1 cellular context compared by ENCODE assay signal in genomic region chr15:76931397-76932089, GRCh38.
A peak's percentile ranks its signal among the peaks of the same experiment; 100 is the strongest.
TF ChIP-seq lines count a peak whose summit lies in the region.

Gene RCN2, plus strand, starts transcription at chr15:76931749. Its CDS starts 93 bp downstream, at chr15:76931842.

TF ChIP-seq in HepG2, 621 proteins besides CTCF, POLR2A, EP300 and RAD21 (continued from another document and continues in another):
- TF ChIP-seq, protein P1, sequence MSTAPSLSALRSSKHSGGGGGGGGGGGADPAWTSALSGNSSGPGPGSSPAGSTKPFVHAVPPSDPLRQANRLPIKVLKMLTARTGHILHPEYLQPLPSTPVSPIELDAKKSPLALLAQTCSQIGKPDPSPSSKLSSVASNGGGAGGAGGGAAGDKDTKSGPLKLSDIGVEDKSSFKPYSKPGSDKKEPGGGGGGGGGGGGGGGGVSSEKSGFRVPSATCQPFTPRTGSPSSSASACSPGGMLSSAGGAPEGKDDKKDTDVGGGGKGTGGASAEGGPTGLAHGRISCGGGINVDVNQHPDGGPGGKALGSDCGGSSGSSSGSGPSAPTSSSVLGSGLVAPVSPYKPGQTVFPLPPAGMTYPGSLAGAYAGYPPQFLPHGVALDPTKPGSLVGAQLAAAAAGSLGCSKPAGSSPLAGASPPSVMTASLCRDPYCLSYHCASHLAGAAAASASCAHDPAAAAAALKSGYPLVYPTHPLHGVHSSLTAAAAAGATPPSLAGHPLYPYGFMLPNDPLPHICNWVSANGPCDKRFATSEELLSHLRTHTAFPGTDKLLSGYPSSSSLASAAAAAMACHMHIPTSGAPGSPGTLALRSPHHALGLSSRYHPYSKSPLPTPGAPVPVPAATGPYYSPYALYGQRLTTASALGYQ (CRISPR knock-in tag; IDR thresholded peaks at IDR 0.05), result no peak
- TF ChIP-seq SCMH1 (CRISPR knock-in tag; IDR thresholded peaks at IDR 0.05; ENCODE audit: borderline replicate concordance), result no peak
- no peak for TF ChIP-seq ETV6 (CRISPR knock-in tag; conservative IDR thresholded peaks at IDR 0.05)
- TF ChIP-seq ZNF577 (CRISPR knock-in tag; IDR thresholded peaks at IDR 0.05; ENCODE audit: borderline replicate concordance, low read depth), result no peak
- TF ChIP-seq NR2F1 (CRISPR knock-in tag; IDR thresholded peaks at IDR 0.05), result no peak
- no peak for TF ChIP-seq MAFF (IDR thresholded peaks at IDR 0.05; ENCODE audit: low read depth, low read length)
- TF ChIP-seq CENPT (CRISPR knock-in tag; IDR thresholded peaks at IDR 0.05; ENCODE audit: low read depth), result no peak
- TF ChIP-seq, protein P2, sequence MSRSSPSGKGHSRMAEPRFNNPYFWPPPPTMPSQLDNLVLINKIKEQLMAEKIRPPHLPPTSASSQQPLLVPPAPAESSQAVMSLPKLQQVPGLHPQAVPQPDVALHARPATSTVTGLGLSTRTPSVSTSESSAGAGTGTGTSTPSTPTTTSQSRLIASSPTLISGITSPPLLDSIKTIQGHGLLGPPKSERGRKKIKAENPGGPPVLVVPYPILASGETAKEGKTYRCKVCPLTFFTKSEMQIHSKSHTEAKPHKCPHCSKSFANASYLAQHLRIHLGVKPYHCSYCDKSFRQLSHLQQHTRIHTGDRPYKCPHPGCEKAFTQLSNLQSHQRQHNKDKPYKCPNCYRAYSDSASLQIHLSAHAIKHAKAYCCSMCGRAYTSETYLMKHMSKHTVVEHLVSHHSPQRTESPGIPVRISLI (CRISPR knock-in tag; IDR thresholded peaks at IDR 0.05; ENCODE audit: borderline replicate concordance), result no peak
- peak; percentile 90 for TF ChIP-seq KMT2A (CRISPR knock-in tag; IDR thresholded peaks at IDR 0.05)
- TF ChIP-seq, protein P3, sequence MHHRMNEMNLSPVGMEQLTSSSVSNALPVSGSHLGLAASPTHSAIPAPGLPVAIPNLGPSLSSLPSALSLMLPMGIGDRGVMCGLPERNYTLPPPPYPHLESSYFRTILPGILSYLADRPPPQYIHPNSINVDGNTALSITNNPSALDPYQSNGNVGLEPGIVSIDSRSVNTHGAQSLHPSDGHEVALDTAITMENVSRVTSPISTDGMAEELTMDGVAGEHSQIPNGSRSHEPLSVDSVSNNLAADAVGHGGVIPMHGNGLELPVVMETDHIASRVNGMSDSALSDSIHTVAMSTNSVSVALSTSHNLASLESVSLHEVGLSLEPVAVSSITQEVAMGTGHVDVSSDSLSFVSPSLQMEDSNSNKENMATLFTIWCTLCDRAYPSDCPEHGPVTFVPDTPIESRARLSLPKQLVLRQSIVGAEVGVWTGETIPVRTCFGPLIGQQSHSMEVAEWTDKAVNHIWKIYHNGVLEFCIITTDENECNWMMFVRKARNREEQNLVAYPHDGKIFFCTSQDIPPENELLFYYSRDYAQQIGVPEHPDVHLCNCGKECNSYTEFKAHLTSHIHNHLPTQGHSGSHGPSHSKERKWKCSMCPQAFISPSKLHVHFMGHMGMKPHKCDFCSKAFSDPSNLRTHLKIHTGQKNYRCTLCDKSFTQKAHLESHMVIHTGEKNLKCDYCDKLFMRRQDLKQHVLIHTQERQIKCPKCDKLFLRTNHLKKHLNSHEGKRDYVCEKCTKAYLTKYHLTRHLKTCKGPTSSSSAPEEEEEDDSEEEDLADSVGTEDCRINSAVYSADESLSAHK (CRISPR knock-in tag; IDR thresholded peaks at IDR 0.05; ENCODE audit: borderline replicate concordance), result no peak
- no peak for TF ChIP-seq ZNF432 (CRISPR knock-in tag; IDR thresholded peaks at IDR 0.05; ENCODE audit: borderline replicate concordance)
- no peak for TF ChIP-seq MIXL1 (CRISPR knock-in tag; IDR thresholded peaks at IDR 0.05)
- no peak for TF ChIP-seq ZNF251 (CRISPR knock-in tag; IDR thresholded peaks at IDR 0.05)
- TF ChIP-seq, protein P4, sequence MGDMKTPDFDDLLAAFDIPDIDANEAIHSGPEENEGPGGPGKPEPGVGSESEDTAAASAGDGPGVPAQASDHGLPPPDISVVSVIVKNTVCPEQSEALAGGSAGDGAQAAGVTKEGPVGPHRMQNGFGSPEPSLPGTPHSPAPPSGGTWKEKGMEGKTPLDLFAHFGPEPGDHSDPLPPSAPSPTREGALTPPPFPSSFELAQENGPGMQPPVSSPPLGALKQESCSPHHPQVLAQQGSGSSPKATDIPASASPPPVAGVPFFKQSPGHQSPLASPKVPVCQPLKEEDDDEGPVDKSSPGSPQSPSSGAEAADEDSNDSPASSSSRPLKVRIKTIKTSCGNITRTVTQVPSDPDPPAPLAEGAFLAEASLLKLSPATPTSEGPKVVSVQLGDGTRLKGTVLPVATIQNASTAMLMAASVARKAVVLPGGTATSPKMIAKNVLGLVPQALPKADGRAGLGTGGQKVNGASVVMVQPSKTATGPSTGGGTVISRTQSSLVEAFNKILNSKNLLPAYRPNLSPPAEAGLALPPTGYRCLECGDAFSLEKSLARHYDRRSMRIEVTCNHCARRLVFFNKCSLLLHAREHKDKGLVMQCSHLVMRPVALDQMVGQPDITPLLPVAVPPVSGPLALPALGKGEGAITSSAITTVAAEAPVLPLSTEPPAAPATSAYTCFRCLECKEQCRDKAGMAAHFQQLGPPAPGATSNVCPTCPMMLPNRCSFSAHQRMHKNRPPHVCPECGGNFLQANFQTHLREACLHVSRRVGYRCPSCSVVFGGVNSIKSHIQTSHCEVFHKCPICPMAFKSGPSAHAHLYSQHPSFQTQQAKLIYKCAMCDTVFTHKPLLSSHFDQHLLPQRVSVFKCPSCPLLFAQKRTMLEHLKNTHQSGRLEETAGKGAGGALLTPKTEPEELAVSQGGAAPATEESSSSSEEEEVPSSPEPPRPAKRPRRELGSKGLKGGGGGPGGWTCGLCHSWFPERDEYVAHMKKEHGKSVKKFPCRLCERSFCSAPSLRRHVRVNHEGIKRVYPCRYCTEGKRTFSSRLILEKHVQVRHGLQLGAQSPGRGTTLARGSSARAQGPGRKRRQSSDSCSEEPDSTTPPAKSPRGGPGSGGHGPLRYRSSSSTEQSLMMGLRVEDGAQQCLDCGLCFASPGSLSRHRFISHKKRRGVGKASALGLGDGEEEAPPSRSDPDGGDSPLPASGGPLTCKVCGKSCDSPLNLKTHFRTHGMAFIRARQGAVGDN (CRISPR knock-in tag; IDR thresholded peaks at IDR 0.05), result peak; percentile 75
- 0 out of 2 replicates have a peak, but pooled peaks have one; percentile 28 for TF ChIP-seq MTERF4 (CRISPR knock-in tag; IDR thresholded peaks at IDR 0.05)
- no peak for TF ChIP-seq REPIN1 (CRISPR knock-in tag; IDR thresholded peaks at IDR 0.05; ENCODE audit: borderline replicate concordance, low read depth)
- TF ChIP-seq MAX (IDR thresholded peaks at IDR 0.05), result peak; percentile 74
- no peak for TF ChIP-seq ZNF207 (IDR thresholded peaks at IDR 0.05; ENCODE audit: borderline replicate concordance)
- peak; percentile 75; the same call in 1 of the 2 replicates for TF ChIP-seq ZBTB2 (CRISPR knock-in tag; IDR thresholded peaks at IDR 0.05; ENCODE audit: low read depth)
- TF ChIP-seq ZNF501 (CRISPR knock-in tag; IDR thresholded peaks at IDR 0.05), result no peak
- TF ChIP-seq, protein P5, sequence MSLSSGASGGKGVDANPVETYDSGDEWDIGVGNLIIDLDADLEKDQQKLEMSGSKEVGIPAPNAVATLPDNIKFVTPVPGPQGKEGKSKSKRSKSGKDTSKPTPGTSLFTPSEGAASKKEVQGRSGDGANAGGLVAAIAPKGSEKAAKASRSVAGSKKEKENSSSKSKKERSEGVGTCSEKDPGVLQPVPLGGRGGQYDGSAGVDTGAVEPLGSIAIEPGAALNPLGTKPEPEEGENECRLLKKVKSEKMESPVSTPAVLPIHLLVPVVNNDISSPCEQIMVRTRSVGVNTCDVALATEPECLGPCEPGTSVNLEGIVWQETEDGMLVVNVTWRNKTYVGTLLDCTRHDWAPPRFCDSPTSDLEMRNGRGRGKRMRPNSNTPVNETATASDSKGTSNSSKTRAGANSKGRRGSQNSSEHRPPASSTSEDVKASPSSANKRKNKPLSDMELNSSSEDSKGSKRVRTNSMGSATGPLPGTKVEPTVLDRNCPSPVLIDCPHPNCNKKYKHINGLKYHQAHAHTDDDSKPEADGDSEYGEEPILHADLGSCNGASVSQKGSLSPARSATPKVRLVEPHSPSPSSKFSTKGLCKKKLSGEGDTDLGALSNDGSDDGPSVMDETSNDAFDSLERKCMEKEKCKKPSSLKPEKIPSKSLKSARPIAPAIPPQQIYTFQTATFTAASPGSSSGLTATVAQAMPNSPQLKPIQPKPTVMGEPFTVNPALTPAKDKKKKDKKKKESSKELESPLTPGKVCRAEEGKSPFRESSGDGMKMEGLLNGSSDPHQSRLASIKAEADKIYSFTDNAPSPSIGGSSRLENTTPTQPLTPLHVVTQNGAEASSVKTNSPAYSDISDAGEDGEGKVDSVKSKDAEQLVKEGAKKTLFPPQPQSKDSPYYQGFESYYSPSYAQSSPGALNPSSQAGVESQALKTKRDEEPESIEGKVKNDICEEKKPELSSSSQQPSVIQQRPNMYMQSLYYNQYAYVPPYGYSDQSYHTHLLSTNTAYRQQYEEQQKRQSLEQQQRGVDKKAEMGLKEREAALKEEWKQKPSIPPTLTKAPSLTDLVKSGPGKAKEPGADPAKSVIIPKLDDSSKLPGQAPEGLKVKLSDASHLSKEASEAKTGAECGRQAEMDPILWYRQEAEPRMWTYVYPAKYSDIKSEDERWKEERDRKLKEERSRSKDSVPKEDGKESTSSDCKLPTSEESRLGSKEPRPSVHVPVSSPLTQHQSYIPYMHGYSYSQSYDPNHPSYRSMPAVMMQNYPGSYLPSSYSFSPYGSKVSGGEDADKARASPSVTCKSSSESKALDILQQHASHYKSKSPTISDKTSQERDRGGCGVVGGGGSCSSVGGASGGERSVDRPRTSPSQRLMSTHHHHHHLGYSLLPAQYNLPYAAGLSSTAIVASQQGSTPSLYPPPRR (CRISPR knock-in tag; IDR thresholded peaks at IDR 0.05; ENCODE audit: borderline replicate concordance), result no peak
- no peak for TF ChIP-seq ZNF382 (CRISPR knock-in tag; IDR thresholded peaks at IDR 0.05; ENCODE audit: borderline replicate concordance)
- TF ChIP-seq MED8 (CRISPR knock-in tag; IDR thresholded peaks at IDR 0.05; ENCODE audit: insufficient replicate concordance), result no peak
- no peak for TF ChIP-seq ZNF317 (CRISPR knock-in tag; IDR thresholded peaks at IDR 0.05)
- no peak for TF ChIP-seq ZNF280D (CRISPR knock-in tag; IDR thresholded peaks at IDR 0.05)
- TF ChIP-seq ZNF224 (CRISPR knock-in tag; IDR thresholded peaks at IDR 0.05), result no peak
- no peak for TF ChIP-seq ZNF546 (CRISPR knock-in tag; conservative IDR thresholded peaks at IDR 0.05)
- TF ChIP-seq TGIF2 (CRISPR knock-in tag; IDR thresholded peaks at IDR 0.05), result no peak
- TF ChIP-seq CREM (IDR thresholded peaks at IDR 0.05), result no peak
- no peak for TF ChIP-seq CREM (CRISPR knock-in tag; IDR thresholded peaks at IDR 0.05)
- no peak for TF ChIP-seq ZNF354B (CRISPR knock-in tag; IDR thresholded peaks at IDR 0.05)
- no peak for TF ChIP-seq FOXK2 (IDR thresholded peaks at IDR 0.05)
- TF ChIP-seq MEF2D (CRISPR knock-in tag; IDR thresholded peaks at IDR 0.05), result 0 out of 2 replicates have a peak, but pooled peaks have one; percentile 30
- no peak; the same call in 1 of the 2 replicates for TF ChIP-seq BCL6 (CRISPR knock-in tag; IDR thresholded peaks at IDR 0.05)
- TF ChIP-seq ARNT2 (CRISPR knock-in tag; IDR thresholded peaks at IDR 0.05; ENCODE audit: low read depth), result 0 out of 2 replicates have a peak, but pooled peaks have one; percentile 61
- no peak for TF ChIP-seq ARHGAP35 (CRISPR knock-in tag; IDR thresholded peaks at IDR 0.05; ENCODE audit: borderline replicate concordance)
- TF ChIP-seq THAP11 (CRISPR knock-in tag; IDR thresholded peaks at IDR 0.05), result peak; percentile 67
- TF ChIP-seq, protein P6, sequence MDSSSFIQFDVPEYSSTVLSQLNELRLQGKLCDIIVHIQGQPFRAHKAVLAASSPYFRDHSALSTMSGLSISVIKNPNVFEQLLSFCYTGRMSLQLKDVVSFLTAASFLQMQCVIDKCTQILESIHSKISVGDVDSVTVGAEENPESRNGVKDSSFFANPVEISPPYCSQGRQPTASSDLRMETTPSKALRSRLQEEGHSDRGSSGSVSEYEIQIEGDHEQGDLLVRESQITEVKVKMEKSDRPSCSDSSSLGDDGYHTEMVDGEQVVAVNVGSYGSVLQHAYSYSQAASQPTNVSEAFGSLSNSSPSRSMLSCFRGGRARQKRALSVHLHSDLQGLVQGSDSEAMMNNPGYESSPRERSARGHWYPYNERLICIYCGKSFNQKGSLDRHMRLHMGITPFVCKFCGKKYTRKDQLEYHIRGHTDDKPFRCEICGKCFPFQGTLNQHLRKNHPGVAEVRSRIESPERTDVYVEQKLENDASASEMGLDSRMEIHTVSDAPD (CRISPR knock-in tag; IDR thresholded peaks at IDR 0.05), result no peak
- no peak for TF ChIP-seq DMAP1 (CRISPR knock-in tag; IDR thresholded peaks at IDR 0.05)
